ENCODE assay signal across 8 cellular contexts in genomic region chr3:140128217-140129137, GRCh38.
DNase-seq lines count a peak whose midpoint lies in the region; ATAC-seq, FAIRE-seq and TF ChIP-seq lines count a peak whose summit lies in the region.

No MANE protein-coding gene starts in this region.

- H3K27ac ChIP-seq in transverse colon, result no peak overlapping the region

- H3K36me3 ChIP-seq in transverse colon, result no peaks in the 10 kb centered on the region

- intact Hi-C loops in left ventricle myocardium superior (cut with micrococcal nuclease) (no loop called here), transverse colon (cut with DNase I; ENCODE audit: low total_unique reads) (no loop called here)

- TF ChIP-seq EP300 in transverse colon (IDR thresholded peaks at IDR 0.05; ENCODE audit: low read depth), result no peak

- H3K4me1 ChIP-seq in transverse colon, result no peaks in the 10 kb centered on the region

- in situ Hi-C loops in transverse colon (cut with MboI; ENCODE audit: low pct_ligation_motif_present in 1 of 4, low pct_unique_long_range_greater_than_20kb in 1 of 4, low sequenced_read_pairs in 3 of 4), result no loop called here

- no peak for TF ChIP-seq POLR2A in GM12892 (IDR thresholded peaks at IDR 0.05; ENCODE audit: low read depth, low read length)
- no peak for TF ChIP-seq POLR2A in transverse colon (IDR thresholded peaks at IDR 0.05)

- H3K4me3 ChIP-seq in transverse colon, result no peak overlapping the region

- DNase-seq in AG09319 (ENCODE audit: extremely low read depth, low read depth) (no peak), GM12892 (ENCODE audit: insufficient read length) (peak; percentile 16), HuH-7 (ENCODE audit: low spot score) (peak; percentile 15), SK-N-DZ (ENCODE audit: low spot score) (peak; percentile 10), left ventricle myocardium superior (peak; percentile 49), transverse colon (peak; percentile 9), GOT3 (lab: John Stamatoyannopoulos, UW) (no peak), NCI-H345 treated with DMSO at 0.1 percent for 48 hours (lab: John Stamatoyannopoulos, UW; ENCODE audit: unreplicated experiment) (no peak)

- no peaks in the 10 kb centered on the region for H3K9me3 ChIP-seq in transverse colon

- ATAC-seq in left ventricle myocardium superior, result peak; percentile 59

- TF ChIP-seq CTCF in AG09319 (IDR thresholded peaks at IDR 0.05; ENCODE audit: low read depth, low read length), result peak; percentile 71
- TF ChIP-seq CTCF in transverse colon (IDR thresholded peaks at IDR 0.05), result peak in 3 of 5 experiments; percentile 23 to 34 (median 26)

- peak; percentile 76 for FAIRE-seq in GM12892 (lab: Jason Lieb, UNC)

- no peaks in the 10 kb centered on the region for H3K27me3 ChIP-seq in transverse colon

- 53 to 54% methylated on average over 3 to 6 of the region's 6 CpGs for WGBS in transverse colon (ENCODE audit: low coverage in 1 of 2), 2 donors

Comparison
In these comparisons a context has a peak if more than half of its experiments do, and no peak if none do; other contexts are left out.
1. DNase-seq: peak in GM12892 (single experiment), HuH-7 (single experiment), SK-N-DZ (single experiment), left ventricle myocardium superior (single experiment) and transverse colon (single experiment); none in AG09319 (single experiment), GOT3 (single experiment) and NCI-H345 treated with DMSO at 0.1 percent for 48 hours (single experiment).